Comparison of ENCODE assay signal across 24 cellular contexts in genomic region chr2:204687776-204688175, GRCh38.
"Had no signal": no experiment of that assay in that cellular context is flagged by ENCODE, and none has a peak within 500 bp of the region (broad histone marks: within the 10 kb centered on the region; RNA-seq: fewer than 3 reads in every experiment).

No MANE protein-coding gene starts in this region.

- DNase-seq: cortex of kidney; effector memory CD8-positive, alpha-beta T cell; erythroblast; esophagus squamous epithelium; head of caudate nucleus; hippocampal formation; left cardiac atrium; left lung; mesenchymal stem cell; natural killer cell; pancreas; retina; right lobe of liver; stimulated activated CD4-positive, alpha-beta T cell treated with anti-CD3 and anti-CD28 coated beads, Interleukin-2, amount 100 ng/mL, for 24 hours; stimulated activated CD4-positive, alpha-beta T cell treated with anti-CD3 and anti-CD28 coated beads, Interleukin-4, amount 100 ng/mL, for 24 hours; stimulated activated naive CD4-positive, alpha-beta T cell treated with Interleukin-2 at 50 U/mL for 16 hours; stomach; thyroid gland; trophoblast cell had no signal

- ATAC-seq: effector memory CD8-positive, alpha-beta T cell; left cardiac atrium; left lung; natural killer cell; pancreas; right lobe of liver; stimulated activated effector memory CD8-positive, alpha-beta T cell treated with anti-CD3 and anti-CD28 coated beads, Interleukin-12 subunit alpha, Interleukin-12 subunit beta, amount 100 ng/mL, for 72 hours had no signal

- H3K27me3 ChIP-seq: esophagus squamous epithelium, left lung, neutrophil, pancreas, right lobe of liver, stomach, thyroid gland, vagina had no signal

- H3K4me1 ChIP-seq: thyroid gland had no signal

- H3K36me3 ChIP-seq: esophagus squamous epithelium, left lung, neutrophil, pancreas, right lobe of liver, stomach, thyroid gland, vagina had no signal

- H3K4me3 ChIP-seq: esophagus squamous epithelium, left lung, pancreas, right lobe of liver, stomach, thyroid gland, vagina had no signal

- FAIRE-seq: endometrium, frontal cortex had no signal

- H3K27ac ChIP-seq: esophagus squamous epithelium, left lung, neutrophil, pancreas, right lobe of liver, stomach, thyroid gland, vagina had no signal
